ENCODE assay signal across 10 cellular contexts in the genomic region with DNA sequence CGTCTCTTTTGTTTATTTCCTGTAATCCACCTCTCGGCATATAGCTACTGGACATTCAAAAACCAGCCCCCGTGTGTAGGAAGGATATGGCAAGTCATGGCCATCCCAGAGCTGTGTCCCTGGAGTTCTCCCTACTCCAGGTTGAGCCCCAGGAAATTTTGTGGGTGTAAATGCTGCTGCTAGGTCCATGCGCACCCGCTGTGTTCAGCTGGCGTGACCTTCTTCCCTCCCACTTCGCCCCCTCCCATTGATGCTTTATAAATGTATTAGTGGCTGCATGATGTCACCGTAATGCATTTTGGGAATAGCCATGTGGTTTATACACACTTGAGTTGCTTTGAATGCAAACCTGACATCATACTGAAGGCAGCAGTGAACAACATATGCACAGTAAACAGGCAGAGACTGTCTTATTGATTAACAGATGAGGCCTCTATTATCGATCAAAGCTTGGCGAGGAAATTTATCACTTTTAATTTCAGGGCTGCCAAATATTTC.
DNase-seq lines count a peak whose midpoint lies in the region; ATAC-seq and TF ChIP-seq lines count a peak whose summit lies in the region.
"Had no signal": no experiment of that assay in that cellular context is flagged by ENCODE, and none has a peak within 500 bp of the region (broad histone marks: within the 10 kb centered on the region; RNA-seq: fewer than 3 reads in every experiment).

No MANE protein-coding gene starts in this region.

- H3K27me3 Mint-ChIP-seq in activated naive CD4-positive, alpha-beta T cell treated with anti-CD3 and anti-CD28 coated beads, Interleukin-2, amount 10 ng/mL, durations not matched to agents 7 days and 5 days: peaks cover 6% of the 10 kb centered on the region

- peaks cover 15% of the 10 kb centered on the region for H3K36me3 Mint-ChIP-seq in activated naive CD4-positive, alpha-beta T cell treated with anti-CD3 and anti-CD28 coated beads, Interleukin-2, amount 10 ng/mL, durations not matched to agents 7 days and 5 days

- peaks cover 39 to 66% of the 10 kb centered on the region in 2 donors for H3K4me1 ChIP-seq in adrenal gland (replicated peaks in 1 of 2)
- peaks cover 61% of the 10 kb centered on the region for H3K4me1 ChIP-seq in muscle layer of colon (ENCODE audit: insufficient read depth, low read length)
- H3K4me1 ChIP-seq in transverse colon: peaks cover 33 to 62% (median 59%) of the 10 kb centered on the region in 4 donors

- TF ChIP-seq POLR2A in adrenal gland (IDR thresholded peaks at IDR 0.05): no peak
- no peak for TF ChIP-seq POLR2A in transverse colon (IDR thresholded peaks at IDR 0.05)

- H3K27me3 ChIP-seq in adrenal gland: no peaks in the 10 kb centered on the region
- H3K27me3 ChIP-seq in muscle layer of colon (ENCODE audit: control insufficient read depth in 1 of 2, insufficient read depth in 2 of 2, low read length in 2 of 2): no peaks in the 10 kb centered on the region
- H3K27me3 ChIP-seq in transverse colon: no peaks in the 10 kb centered on the region

- 81 to 95% (median 89%) methylated on average over 9 to 10 of the region's 10 CpGs for WGBS in adrenal gland, 4 donors
- WGBS in transverse colon (ENCODE audit: low coverage in 1 of 2), 2 donors: 82 to 84% methylated on average over 6 to 10 of the region's 10 CpGs

- H3K4me3 ChIP-seq in adrenal gland (no peak overlapping the region), muscle layer of colon (ENCODE audit: low read depth in 1 of 2, low read length in 2 of 2) (no peak overlapping the region), transverse colon (no peak overlapping the region)

- H3K9me3 ChIP-seq in adrenal gland (replicated peaks in 1 of 3): no peaks in the 10 kb centered on the region
- H3K9me3 ChIP-seq in muscle layer of colon (ENCODE audit: low read length): no peaks in the 10 kb centered on the region
- no peaks in the 10 kb centered on the region for H3K9me3 ChIP-seq in transverse colon

- peaks cover 4% of the 10 kb centered on the region for H3K9me3 Mint-ChIP-seq in activated naive CD4-positive, alpha-beta T cell treated with anti-CD3 and anti-CD28 coated beads, Interleukin-2, amount 10 ng/mL, durations not matched to agents 7 days and 5 days

- peak overlapping the region; percentile 92 for H3K27ac Mint-ChIP-seq in activated naive CD4-positive, alpha-beta T cell treated with anti-CD3 and anti-CD28 coated beads, Interleukin-2, amount 10 ng/mL, durations not matched to agents 7 days and 5 days

- TF ChIP-seq CTCF in adrenal gland (IDR thresholded peaks at IDR 0.05): no peak
- no peak for TF ChIP-seq CTCF in transverse colon (IDR thresholded peaks at IDR 0.05)

- in situ Hi-C loops in transverse colon (cut with MboI; ENCODE audit: low pct_ligation_motif_present in 1 of 4, low pct_unique_long_range_greater_than_20kb in 1 of 4, low sequenced_read_pairs in 3 of 4): loop anchor here (10.0 to 25.0 kb wide), 4 partner anchors 108 to 148 kb away; no protein-coding TSS in a partner anchor

- no peak overlapping the region for H3K4me3 Mint-ChIP-seq in activated naive CD4-positive, alpha-beta T cell treated with anti-CD3 and anti-CD28 coated beads, Interleukin-2, amount 10 ng/mL, durations not matched to agents 7 days and 5 days

- peak overlapping the region; percentile 12 for H3K9ac ChIP-seq in muscle layer of colon (ENCODE audit: low read length)

- CTCF ChIA-PET in activated naive CD4-positive, alpha-beta T cell treated with anti-CD3 and anti-CD28 coated beads, Interleukin-2, amount 10 ng/mL, durations not matched to agents 7 days and 5 days (lab: Charles Lee): interaction anchor here (1.8 to 4.3 kb wide), 5 partner anchors 10 to 79 kb away, joined by 4 to 26 read pairs (median 13); no protein-coding TSS in a partner anchor

- H3K27ac ChIP-seq in adrenal gland (peak overlapping the region in 4 of 5 donors; percentile 11 to 98 (median 94)), muscle layer of colon (ENCODE audit: low read depth, low read length) (peak overlapping the region; percentile 16), transverse colon (peak overlapping the region; percentile 94 to 96 (median 96))

- ATAC-seq in GM18861 (IDR thresholded peaks at IDR 0.05; ENCODE audit: unreplicated experiment) (no peak), GM19395 (IDR thresholded peaks at IDR 0.05; ENCODE audit: unreplicated experiment) (no peak)

- H3K4me1 Mint-ChIP-seq in activated naive CD4-positive, alpha-beta T cell treated with anti-CD3 and anti-CD28 coated beads, Interleukin-2, amount 10 ng/mL, durations not matched to agents 7 days and 5 days: peaks cover 94% of the 10 kb centered on the region

- no peak for TF ChIP-seq EP300 in transverse colon (IDR thresholded peaks at IDR 0.05; ENCODE audit: low read depth)

- DNase-seq in activated naive CD4-positive, alpha-beta T cell treated with anti-CD3 and anti-CD28 coated beads, Interleukin-2, amount 10 ng/mL, durations not matched to agents 7 days and 5 days: no peak
- no peak for DNase-seq in activated naive CD4-positive, alpha-beta T cell treated with anti-CD3 and anti-CD28 coated beads, Interleukin-2, amount 50 U/mL, for 16 hours
- DNase-seq in adrenal gland (peak in 1 of 7 donors; percentile 60), transverse colon (no peak), HPDE6-E6E7 (ENCODE audit: extremely low spot score) (no peak)
- DNase-seq: GOT3, NCI-H1048 had no signal

- intact Hi-C loops in adrenal gland (cut with DNase I) (loop anchor here in 1 of 2 donors (5.0 kb wide), 2 partner anchors 80 to 120 kb away; no protein-coding TSS in a partner anchor), transverse colon (cut with DNase I; ENCODE audit: low total_unique reads) (loop anchor here (10.0 kb wide), 1 partner anchor 72 kb away; no protein-coding TSS in a partner anchor)

- H3K36me3 ChIP-seq in adrenal gland (replicated peaks in 1 of 2) (peaks cover 0 to 12% of the 10 kb centered on the region in 2 donors), muscle layer of colon (ENCODE audit: insufficient read depth, low read length) (peaks cover 13% of the 10 kb centered on the region), transverse colon (peaks cover 0 to 6% (median 0%) of the 10 kb centered on the region in 4 donors)

Comparison
In these comparisons a context has a peak if more than half of its experiments do, and no peak if none do; other contexts are left out.
1. H3K27ac ChIP-seq: peak in every context shown above with its lines; median percentile 96 in transverse colon; 94 in adrenal gland; 16 in muscle layer of colon.